18 cellular contexts compared by ENCODE assay signal in the genomic region with DNA sequence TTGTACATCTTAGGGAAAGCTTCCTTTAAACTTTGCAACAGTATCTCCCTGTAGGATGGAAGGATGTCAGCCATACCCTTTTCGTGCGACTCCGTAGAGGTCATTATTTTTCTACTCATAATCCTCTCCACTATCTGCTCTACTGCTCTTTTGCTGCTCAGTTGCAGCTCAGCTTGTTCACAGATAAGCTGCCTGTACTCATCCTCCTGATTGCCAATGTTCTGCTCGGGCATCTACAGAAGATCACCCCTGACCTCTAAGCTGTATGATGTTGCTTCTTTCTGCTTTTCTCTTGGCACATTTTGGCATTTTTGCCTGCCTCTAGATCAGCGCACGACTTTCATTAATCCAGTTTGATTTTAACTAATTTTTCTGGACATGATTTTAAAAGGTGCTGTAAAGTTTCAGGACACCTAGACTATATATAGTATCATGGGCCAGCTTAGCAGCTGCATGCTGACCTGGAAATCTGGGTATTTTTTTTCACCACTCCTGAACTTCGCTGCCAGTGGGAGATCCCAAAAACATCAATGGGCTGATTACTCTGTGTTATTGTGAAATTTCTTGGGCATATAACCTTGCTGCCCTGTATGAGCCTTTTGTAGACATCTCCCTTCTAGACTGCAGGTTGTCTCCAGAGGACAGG.
A peak's percentile ranks its signal among the peaks of the same experiment; 100 is the strongest.
DNase-seq lines count a peak whose midpoint lies in the region; ATAC-seq and TF ChIP-seq lines count a peak whose summit lies in the region.
"Had no signal": no experiment of that assay in that cellular context is flagged by ENCODE, and none has a peak within 500 bp of the region (broad histone marks: within the 10 kb centered on the region; RNA-seq: fewer than 3 reads in every experiment).

No MANE protein-coding gene starts in this region.

- H3K27ac ChIP-seq in right cardiac atrium (ENCODE audit: low read length) (peak overlapping the region; percentile 43), left ventricle myocardium inferior (replicated peaks) (no peak overlapping the region), gastrocnemius medialis (peak overlapping the region in 2 of 4 donors; percentile 20 to 57)

- TF ChIP-seq CTCF in left ventricle myocardium inferior (IDR thresholded peaks at IDR 0.05; ENCODE audit: borderline replicate concordance): no peak
- TF ChIP-seq CTCF in nephron progenitor cell (IDR thresholded peaks at IDR 0.05): no peak
- no peak for TF ChIP-seq CTCF in gastrocnemius medialis (IDR thresholded peaks at IDR 0.05 in 4 of 5, conservative IDR thresholded peaks at IDR 0.05 in 1 of 5)

- H3K9me3 Mint-ChIP-seq in nephron progenitor cell: peaks cover 7% of the 10 kb centered on the region
- no peaks in the 10 kb centered on the region for H3K9me3 Mint-ChIP-seq in stimulated activated naive B cell treated with anti-CD40 and anti-IgM and Interleukin-4, amounts not matched to agents 10 μg/mL and 1 μg/mL and 100 μg/mL, for 72 hours

- H3K4me3 Mint-ChIP-seq in nephron progenitor cell: no peak overlapping the region
- H3K4me3 Mint-ChIP-seq in stimulated activated naive B cell treated with anti-CD40 and anti-IgM and Interleukin-4, amounts not matched to agents 10 μg/mL and 1 μg/mL and 100 μg/mL, for 72 hours: no peak overlapping the region
- H3K4me3 Mint-ChIP-seq: CD4-positive, CD25-positive, alpha-beta regulatory T cell; CD8-positive, alpha-beta memory T cell had no signal

- H3K4me3 ChIP-seq in right cardiac atrium (ENCODE audit: low read length): no peak overlapping the region
- no peak overlapping the region for H3K4me3 ChIP-seq in left ventricle myocardium inferior
- no peak overlapping the region for H3K4me3 ChIP-seq in gastrocnemius medialis
- H3K4me3 ChIP-seq: GM12878, HAP-1 had no signal

- peaks cover 15% of the 10 kb centered on the region for H3K4me1 Mint-ChIP-seq in nephron progenitor cell
- H3K4me1 Mint-ChIP-seq in stimulated activated naive B cell treated with anti-CD40 and anti-IgM and Interleukin-4, amounts not matched to agents 10 μg/mL and 1 μg/mL and 100 μg/mL, for 72 hours: peaks cover 18 to 31% of the 10 kb centered on the region in 2 donors
- H3K4me1 Mint-ChIP-seq: CD4-positive, CD25-positive, alpha-beta regulatory T cell; CD8-positive, alpha-beta memory T cell had no signal

- H3K9me3 ChIP-seq in right cardiac atrium (ENCODE audit: control insufficient read depth, low read length) (no peaks in the 10 kb centered on the region), left ventricle myocardium inferior (replicated peaks) (no peaks in the 10 kb centered on the region), gastrocnemius medialis (no peaks in the 10 kb centered on the region)
- H3K9me3 ChIP-seq: BE2C, HAP-1 had no signal

- H3K27ac Mint-ChIP-seq in nephron progenitor cell: peak overlapping the region; percentile 66
- no peak overlapping the region for H3K27ac Mint-ChIP-seq in stimulated activated naive B cell treated with anti-CD40 and anti-IgM and Interleukin-4, amounts not matched to agents 10 μg/mL and 1 μg/mL and 100 μg/mL, for 72 hours
- H3K27ac Mint-ChIP-seq: CD4-positive, CD25-positive, alpha-beta regulatory T cell; CD8-positive, alpha-beta memory T cell had no signal

- intact Hi-C loops in right cardiac atrium (cut with DNase I) (no loop called here), left ventricle myocardium inferior (cut with micrococcal nuclease) (no loop called here), gastrocnemius medialis (cut with DNase I; ENCODE audit: low total_unique reads) (no loop called here)

- H3K36me3 ChIP-seq in left ventricle myocardium inferior (no peaks in the 10 kb centered on the region), gastrocnemius medialis (no peaks in the 10 kb centered on the region)
- H3K36me3 ChIP-seq: BE2C, HAP-1 had no signal

- ATAC-seq in right cardiac atrium (peak; percentile 68 to 73), gastrocnemius medialis (peak; percentile 30 to 75)
- no peak for ATAC-seq in stimulated activated naive CD8-positive, alpha-beta T cell treated with anti-CD3 and anti-CD28 coated beads, Interleukin-15, Interleukin-2, amounts not matched to agents 100 U/mL and 50 U/mL, for 24 hours
- ATAC-seq in stimulated activated naive B cell treated with anti-CD40 and anti-IgM and Interleukin-4, amounts not matched to agents 10 μg/mL and 1 μg/mL and 100 μg/mL, for 72 hours (replicated peaks): no peak
- ATAC-seq: GM12878 had no signal

- H3K27me3 ChIP-seq in right cardiac atrium (ENCODE audit: control insufficient read depth, insufficient read depth) (no peaks in the 10 kb centered on the region), left ventricle myocardium inferior (ENCODE audit: low read depth) (no peaks in the 10 kb centered on the region), gastrocnemius medialis (no peaks in the 10 kb centered on the region)
- H3K27me3 ChIP-seq: BE2C had no signal

- no peak for DNase-seq in right cardiac atrium
- no peak for DNase-seq in left ventricle myocardium inferior
- no peak for DNase-seq in nephron progenitor cell
- DNase-seq in gastrocnemius medialis: no peak
- DNase-seq in stimulated activated naive CD8-positive, alpha-beta T cell treated with anti-CD3 and anti-CD28 coated beads, Interleukin-15, Interleukin-2, amounts not matched to agents 100 U/mL and 50 U/mL, for 24 hours: no peak
- no peak for DNase-seq in stimulated activated naive B cell treated with anti-CD40 and anti-IgM and Interleukin-4, amounts not matched to agents 10 μg/mL and 1 μg/mL and 100 μg/mL, for 72 hours
- DNase-seq: ACHN; BE2C; C1 segment of cervical spinal cord; CD4-positive, CD25-positive, alpha-beta regulatory T cell; CD8-positive, alpha-beta memory T cell; COR-L47; DMS 273 treated with DMSO at 0.1 percent for 48 hours; DMS53; DND-41; EL had no signal

- in situ Hi-C loops in gastrocnemius medialis (cut with MboI; ENCODE audit: low sequenced_read_pairs in 4 of 4): no loop called here

- H3K36me3 Mint-ChIP-seq in nephron progenitor cell (ENCODE audit: low read depth): peaks cover 5% of the 10 kb centered on the region
- H3K36me3 Mint-ChIP-seq in stimulated activated naive B cell treated with anti-CD40 and anti-IgM and Interleukin-4, amounts not matched to agents 10 μg/mL and 1 μg/mL and 100 μg/mL, for 72 hours: peaks cover 0 to 4% of the 10 kb centered on the region in 2 donors
- H3K36me3 Mint-ChIP-seq: CD4-positive, CD25-positive, alpha-beta regulatory T cell; CD8-positive, alpha-beta memory T cell had no signal

- H3K27me3 Mint-ChIP-seq in nephron progenitor cell (ENCODE audit: low read depth, poor library complexity): peaks cover 5% of the 10 kb centered on the region
- no peaks in the 10 kb centered on the region for H3K27me3 Mint-ChIP-seq in stimulated activated naive B cell treated with anti-CD40 and anti-IgM and Interleukin-4, amounts not matched to agents 10 μg/mL and 1 μg/mL and 100 μg/mL, for 72 hours
- H3K27me3 Mint-ChIP-seq: CD4-positive, CD25-positive, alpha-beta regulatory T cell; CD8-positive, alpha-beta memory T cell had no signal

- no peaks in the 10 kb centered on the region for H3K4me1 ChIP-seq in right cardiac atrium (ENCODE audit: control insufficient read depth, insufficient read depth, low read length)
- H3K4me1 ChIP-seq in left ventricle myocardium inferior: peaks cover 10% of the 10 kb centered on the region
- peaks cover 23 to 31% of the 10 kb centered on the region in 2 donors for H3K4me1 ChIP-seq in gastrocnemius medialis
- H3K4me1 ChIP-seq: BE2C had no signal

- no peak for TF ChIP-seq POLR2A in gastrocnemius medialis (IDR thresholded peaks at IDR 0.05)

- WGBS in right cardiac atrium: 71% methylated on average over 7 of the region's 7 CpGs

Comparison
In these comparisons a context has a peak if more than half of its experiments do, and no peak if none do; other contexts are left out.
1. ATAC-seq: peak in right cardiac atrium (2 of 2) and gastrocnemius medialis (2 of 2); none in stimulated activated naive CD8-positive, alpha-beta T cell treated with anti-CD3 and anti-CD28 coated beads, Interleukin-15, Interleukin-2, amounts not matched to agents 100 U/mL and 50 U/mL, for 24 hours (single experiment) and stimulated activated naive B cell treated with anti-CD40 and anti-IgM and Interleukin-4, amounts not matched to agents 10 μg/mL and 1 μg/mL and 100 μg/mL, for 72 hours (0 of 2).